In genomic region chr3:58116161-58116955, GRCh38 we compare ENCODE assay signal across 8 cellular contexts.
DNase-seq lines count a peak whose midpoint lies in the region; ATAC-seq, FAIRE-seq and TF ChIP-seq lines count a peak whose summit lies in the region.

No MANE protein-coding gene starts in this region.

- in situ Hi-C loops in Panc1 (cut with HindIII; ENCODE audit: low pct_unique_long_range_greater_than_20kb, low sequenced_read_pairs): no loop called here

- peaks cover 29 to 58% (median 49%) of the 10 kb centered on the region in 10 experiments for H3K4me1 ChIP-seq in BLaER1 treated with 17β-estradiol and CSF1 and Interleukin-3, amounts not matched to agents 10 nM and 100 nM
- H3K4me1 ChIP-seq in Panc1 (ENCODE audit: control insufficient read depth, insufficient read depth, low read length) (peaks cover 7% of the 10 kb centered on the region; the same call in 1 of the 2 replicates), aorta (ENCODE audit: control insufficient read depth in 1 of 2, insufficient read depth in 2 of 2, low read length in 2 of 2) (peaks cover 5 to 6% of the 10 kb centered on the region in 2 donors)

- no peak for FAIRE-seq in D721Med (lab: Jason Lieb, UNC)

- ATAC-seq in GM21576 (IDR thresholded peaks at IDR 0.05; ENCODE audit: unreplicated experiment) (peak; percentile 76), Panc1 (0 out of 2 replicates have a peak, but pooled peaks have one; percentile 37), aorta (ENCODE audit: low FRiP score) (no peak)

- DNase-seq in Panc1 (ENCODE audit: low read depth, low spot score): no peak
- peak; percentile 57 for DNase-seq in activated naive CD8-positive, alpha-beta T cell treated with anti-CD3 and anti-CD28 coated beads for 36 hours
- DNase-seq in stimulated activated CD4-positive, alpha-beta T cell treated with anti-CD3 and anti-CD28 coated beads, TNF-alpha, amount 100 ng/mL, for 24 hours (ENCODE audit: low read depth in 3 of 3): peak; percentile 1 to 11 (median 4)
- DNase-seq in aorta: no peak
- no peak for DNase-seq in retina
- no peak for DNase-seq in D721Med (ENCODE audit: insufficient read length, low spot score)

- intact Hi-C loops in Panc1 (cut with micrococcal nuclease; ENCODE audit: unreplicated experiment): no loop called here
- intact Hi-C loops in aorta (cut with DNase I): loop anchor here in 1 of 2 donors (5.0 kb wide), 2 partner anchors 94 to 109 kb away; partner anchors contain the start of gene FLNB

- peaks cover 41% of the 10 kb centered on the region for H3K4me1 Mint-ChIP-seq in activated naive CD8-positive, alpha-beta T cell treated with anti-CD3 and anti-CD28 coated beads for 36 hours

- no peak for TF ChIP-seq CTCF in Panc1 (IDR thresholded peaks at IDR 0.05)
- no peak for TF ChIP-seq CTCF in D721Med (IDR thresholded peaks at IDR 0.05; ENCODE audit: insufficient read depth, missing control alignments)

- CTCF ChIA-PET in Panc1 (lab: Charles Lee): interaction anchor here (0.6 kb wide), 1 partner anchor 204 kb away, joined by 3 read pairs; no protein-coding TSS in a partner anchor

- peaks cover 0 to 3% (median 0%) of the 10 kb centered on the region in 11 experiments; a peak in 1 of 22 replicates for H3K9me3 ChIP-seq in BLaER1 treated with 17β-estradiol and CSF1 and Interleukin-3, amounts not matched to agents 10 nM and 100 nM (replicated peaks in 1 of 11)
- H3K9me3 ChIP-seq in Panc1 (ENCODE audit: control insufficient read depth, insufficient read depth, low read depth, low read length): no peaks in the 10 kb centered on the region
- no peaks in the 10 kb centered on the region for H3K9me3 ChIP-seq in aorta (ENCODE audit: control insufficient read depth, low read length)

- no peak overlapping the region for H3K27ac ChIP-seq in BLaER1 treated with 17β-estradiol and CSF1 and Interleukin-3, amounts not matched to agents 10 nM and 100 nM
- H3K27ac ChIP-seq in Panc1 (ENCODE audit: low read length): peak overlapping the region; percentile 29; the same call in 1 of the 2 replicates
- H3K27ac ChIP-seq in aorta (ENCODE audit: low read depth in 1 of 2, low read length in 2 of 2): no peak overlapping the region

- no peaks in the 10 kb centered on the region for H3K27me3 Mint-ChIP-seq in activated naive CD8-positive, alpha-beta T cell treated with anti-CD3 and anti-CD28 coated beads for 36 hours

- peak overlapping the region; percentile 74 for H3K27ac Mint-ChIP-seq in activated naive CD8-positive, alpha-beta T cell treated with anti-CD3 and anti-CD28 coated beads for 36 hours

- no peak overlapping the region for H3K9ac ChIP-seq in BLaER1 treated with 17β-estradiol and CSF1 and Interleukin-3, amounts not matched to agents 10 nM and 100 nM

- H3K4me3 Mint-ChIP-seq in activated naive CD8-positive, alpha-beta T cell treated with anti-CD3 and anti-CD28 coated beads for 36 hours: no peak overlapping the region

- H3K4me2 ChIP-seq in BLaER1 treated with 17β-estradiol and CSF1 and Interleukin-3, amounts not matched to agents 10 nM and 100 nM: peak overlapping the region; percentile 40 to 84 (median 71); a peak in 21 of 22 replicates

- no peak overlapping the region for H3K4me3 ChIP-seq in BLaER1 treated with 17β-estradiol and CSF1 and Interleukin-3, amounts not matched to agents 10 nM and 100 nM
- H3K4me3 ChIP-seq in Panc1 (ENCODE audit: low read depth in 2 of 2, low read length in 2 of 2) (no peak overlapping the region), aorta (ENCODE audit: low read length in 2 of 2) (no peak overlapping the region)

- no TSS peak for BruUV-seq in Panc1 (replicated peaks; lab: Mats Ljungman, UMichigan)

- peaks cover 16% of the 10 kb centered on the region for H3K36me3 Mint-ChIP-seq in activated naive CD8-positive, alpha-beta T cell treated with anti-CD3 and anti-CD28 coated beads for 36 hours

- H3K36me3 ChIP-seq in BLaER1 treated with 17β-estradiol and CSF1 and Interleukin-3, amounts not matched to agents 10 nM and 100 nM: peaks cover 11 to 78% (median 67%) of the 10 kb centered on the region in 11 experiments; a peak in 21 of 22 replicates
- H3K36me3 ChIP-seq in Panc1 (ENCODE audit: control insufficient read depth, insufficient read depth, low read length) (peaks cover 21% of the 10 kb centered on the region), aorta (ENCODE audit: control insufficient read depth in 1 of 2, insufficient read depth in 2 of 2, low read length in 1 of 2) (peaks cover 3 to 5% of the 10 kb centered on the region in 2 donors)

- H3K9me3 Mint-ChIP-seq in activated naive CD8-positive, alpha-beta T cell treated with anti-CD3 and anti-CD28 coated beads for 36 hours: no peaks in the 10 kb centered on the region

- H3K27me3 ChIP-seq in BLaER1 treated with 17β-estradiol and CSF1 and Interleukin-3, amounts not matched to agents 10 nM and 100 nM: no peaks in the 10 kb centered on the region
- H3K27me3 ChIP-seq in Panc1 (ENCODE audit: control insufficient read depth, insufficient read depth, low read length): no peaks in the 10 kb centered on the region
- no peaks in the 10 kb centered on the region for H3K27me3 ChIP-seq in aorta (ENCODE audit: control insufficient read depth in 1 of 2, insufficient read depth in 2 of 2, low read length in 1 of 2)

- POLR2A ChIA-PET in Panc1 (lab: Charles Lee): no interaction called here

- 89 to 92% methylated on average over 12 of the region's 12 CpGs for WGBS in aorta, 2 donors

- H4K20me1 ChIP-seq in BLaER1 treated with 17β-estradiol and CSF1 and Interleukin-3, amounts not matched to agents 10 nM and 100 nM: peaks cover 0 to 31% (median 13%) of the 10 kb centered on the region in 11 experiments; a peak in 11 of 22 replicates

Comparison
In these comparisons a context has a peak if more than half of its experiments do, and no peak if none do; other contexts are left out.
1. DNase-seq: peak in activated naive CD8-positive, alpha-beta T cell treated with anti-CD3 and anti-CD28 coated beads for 36 hours (single experiment) and stimulated activated CD4-positive, alpha-beta T cell treated with anti-CD3 and anti-CD28 coated beads, TNF-alpha, amount 100 ng/mL, for 24 hours (3 of 3); none in Panc1 (single experiment), aorta (0 of 2), retina (single experiment) and D721Med (single experiment).